ENCODE assay signal across 11 cellular contexts in the genomic region with DNA sequence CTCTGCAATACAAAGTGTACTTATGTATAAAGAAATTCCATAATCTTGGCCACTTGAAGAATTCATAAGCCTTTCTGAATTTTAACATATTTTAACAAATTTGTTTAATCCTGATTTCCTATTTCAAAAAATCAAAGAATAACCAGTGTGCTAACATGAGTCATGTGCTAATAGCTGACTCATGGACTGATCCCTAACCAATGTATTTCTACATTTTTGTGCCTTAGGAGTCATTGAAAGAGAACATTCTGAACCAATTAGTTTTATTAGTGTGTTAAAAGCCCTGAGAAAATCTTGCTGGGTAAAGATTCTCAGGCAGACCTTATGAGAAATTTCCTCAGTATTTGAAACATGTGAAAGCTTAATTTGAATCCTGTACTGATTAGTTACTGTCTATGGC.
DNase-seq lines count a peak whose midpoint lies in the region; ATAC-seq and TF ChIP-seq lines count a peak whose summit lies in the region.
"Had no signal": no experiment of that assay in that cellular context is flagged by ENCODE, and none has a peak within 500 bp of the region (broad histone marks: within the 10 kb centered on the region; RNA-seq: fewer than 3 reads in every experiment).

No MANE protein-coding gene starts in this region.

- peaks cover 32% of the 10 kb centered on the region for H3K4me1 Mint-ChIP-seq in Calu3 (ENCODE audit: low read depth, unreplicated experiment)

- peaks cover 3% of the 10 kb centered on the region for H3K9me3 Mint-ChIP-seq in Calu3 (ENCODE audit: low read depth, unreplicated experiment)

- no peaks in the 10 kb centered on the region for H3K9me3 ChIP-seq in SJSA1 (replicated peaks)

- H3K4me3 ChIP-seq in SJSA1, result no peak overlapping the region

- DNase-seq in Calu3 (no peak), SJSA1 (ENCODE audit: low read depth in 1 of 2, low spot score in 2 of 2) (peak in 1 of 2 experiments; percentile 41), fibroblast of peridontal ligament (ENCODE audit: extremely low read depth) (peak; percentile 93), sciatic nerve (ENCODE audit: low spot score) (no peak), NCI-H1092 treated with DMSO at 0.1 percent for 48 hours (lab: John Stamatoyannopoulos, UW) (no peak), HK-2 (ENCODE audit: unreplicated experiment) (no peak), SKM-1 (lab: John Stamatoyannopoulos, UW; ENCODE audit: unreplicated experiment) (no peak), cerebellum (ENCODE audit: low spot score) (no peak)
- DNase-seq: GOT3, right cardiac atrium, SW 1271 had no signal

- CTCF ChIA-PET in Calu3 (lab: Charles Lee), result interaction anchor here (0.5 to 0.6 kb wide), 2 partner anchors 150 to 167 kb away, joined by 3 to 5 read pairs; no protein-coding TSS in a partner anchor

- no peak for TF ChIP-seq CTCF in Calu3 (IDR thresholded peaks at IDR 0.05; ENCODE audit: unreplicated experiment)

- H3K27ac ChIP-seq in SJSA1, result peak overlapping the region; percentile 26

- no peaks in the 10 kb centered on the region for H3K27me3 Mint-ChIP-seq in Calu3 (ENCODE audit: unreplicated experiment)

- H3K4me3 Mint-ChIP-seq in Calu3 (ENCODE audit: low read depth, unreplicated experiment), result no peak overlapping the region

- H3K27me3 ChIP-seq in SJSA1 (replicated peaks), result no peaks in the 10 kb centered on the region

- ATAC-seq in sciatic nerve, result peak; percentile 96

- H3K36me3 Mint-ChIP-seq in Calu3 (ENCODE audit: insufficient read depth, unreplicated experiment), result no peaks in the 10 kb centered on the region

- peaks cover 8% of the 10 kb centered on the region; the same call in 1 of the 2 replicates for H3K4me1 ChIP-seq in SJSA1 (replicated peaks)

- intact Hi-C loops in Calu3 (cut with micrococcal nuclease; ENCODE audit: unreplicated experiment), result no loop called here
- intact Hi-C loops in sciatic nerve (cut with DNase I), result no loop called here

- no TSS peak for BruUV-seq in Calu3 (replicated peaks; lab: Mats Ljungman, UMichigan)

- H3K27ac Mint-ChIP-seq in Calu3 (ENCODE audit: unreplicated experiment), result peak overlapping the region; percentile 56

- peaks cover 29% of the 10 kb centered on the region for H3K36me3 ChIP-seq in SJSA1
